In the genomic region with DNA sequence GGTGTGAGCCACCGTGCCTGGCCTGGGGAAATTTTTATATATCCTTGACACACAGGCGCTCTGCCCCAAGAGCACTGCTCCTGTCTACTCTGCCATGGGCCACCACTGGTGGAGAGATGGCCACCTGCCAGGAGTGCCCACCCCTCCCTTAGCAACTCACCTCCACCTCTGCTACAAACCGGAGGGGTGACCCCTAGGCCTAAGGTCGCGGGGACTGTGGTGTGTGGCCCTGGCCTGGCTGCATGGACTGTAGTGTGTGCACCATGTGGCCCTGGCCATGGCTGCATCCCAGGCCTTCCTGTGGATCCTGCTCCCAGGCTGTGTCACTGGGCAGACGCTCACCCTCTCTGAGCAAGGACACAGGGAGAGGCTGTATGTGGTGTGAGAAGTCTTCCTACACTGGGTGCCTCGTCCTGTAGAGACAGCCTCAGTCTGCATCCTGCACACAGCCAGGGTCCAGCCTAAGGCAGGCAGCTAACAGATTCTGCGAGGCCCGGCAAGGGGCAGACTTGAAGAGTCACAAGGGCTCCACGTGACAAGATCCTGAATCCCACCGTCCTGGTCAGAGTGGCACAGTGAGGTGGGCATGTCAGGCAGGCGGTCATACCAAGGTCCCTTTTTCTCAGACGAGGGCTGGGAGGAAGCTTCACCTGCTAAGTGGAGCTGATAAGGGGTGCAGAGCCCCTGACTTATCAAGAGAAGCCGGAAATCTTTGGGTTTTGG, we compare ENCODE assay signal across 1 cellular context.
A peak's percentile ranks its signal among the peaks of the same experiment; 100 is the strongest.
TF ChIP-seq lines count a peak whose summit lies in the region.

No MANE protein-coding gene starts in this region.

TF ChIP-seq in HepG2, 621 proteins besides CTCF, POLR2A, EP300 and RAD21:
- no peak for TF ChIP-seq ESRRA (CRISPR knock-in tag; IDR thresholded peaks at IDR 0.05; ENCODE audit: low read depth)
- 0 out of 2 replicates have a peak, but pooled peaks have one; percentile 17 for TF ChIP-seq ZNF768 (CRISPR knock-in tag; IDR thresholded peaks at IDR 0.05)
- peak; percentile 66 for TF ChIP-seq AGO2 (optimal IDR thresholded peaks at IDR 0.05; ENCODE audit: low read depth, low read length)
- no peak for TF ChIP-seq NCOA5 (CRISPR knock-in tag; IDR thresholded peaks at IDR 0.05)
- TF ChIP-seq RBFOX2 (IDR thresholded peaks at IDR 0.05; ENCODE audit: low read depth, low read length), result 0 out of 2 replicates have a peak, but pooled peaks have one; percentile 10
